Comparison of ENCODE assay signal across 8 cellular contexts in genomic region chr20:1803216-1804128, GRCh38.
A peak's percentile ranks its signal among the peaks of the same experiment; 100 is the strongest.
DNase-seq lines count a peak whose midpoint lies in the region; ATAC-seq and TF ChIP-seq lines count a peak whose summit lies in the region.

No MANE protein-coding gene starts in this region.

- H3F3A ChIP-seq in GM23248 (ENCODE audit: insufficient read depth), result peaks cover 17% of the 10 kb centered on the region

- H3K9me2 ChIP-seq in GM23248 (ENCODE audit: insufficient read depth), result no peaks in the 10 kb centered on the region

- H3K79me2 ChIP-seq in GM23248 (ENCODE audit: insufficient read depth), result no peaks in the 10 kb centered on the region

- in situ Hi-C loops in GM23248 (cut with MboI), result no loop called here

- intact Hi-C loops in colonic mucosa (cut with DNase I), result loop anchor here (10.0 kb wide), 1 partner anchor 91 kb away; the partner anchor contains the start of gene SIRPA

- no peaks in the 10 kb centered on the region for H3K9me3 ChIP-seq in GM23248 (ENCODE audit: low read depth)
- H3K9me3 ChIP-seq in colonic mucosa, result no peaks in the 10 kb centered on the region

- no peak for ATAC-seq in stimulated activated naive CD8-positive, alpha-beta T cell treated with anti-CD3 and anti-CD28 coated beads, Interleukin-15, Interleukin-2, amounts not matched to agents 100 U/mL and 50 U/mL, for 24 hours
- ATAC-seq in GM19467 (IDR thresholded peaks at IDR 0.05; ENCODE audit: unreplicated experiment), result no peak

- no peaks in the 10 kb centered on the region for H4K20me1 ChIP-seq in GM23248 (ENCODE audit: insufficient read depth)

- H2AFZ ChIP-seq in GM23248, result peak overlapping the region; percentile 78

- no peak for TF ChIP-seq CTCF in colonic mucosa (IDR thresholded peaks at IDR 0.05)

- peak overlapping the region; percentile 71 for H3K4me3 ChIP-seq in GM23248
- H3K4me3 ChIP-seq in colonic mucosa, result peak overlapping the region; percentile 53

- H3K36me3 ChIP-seq in GM23248 (ENCODE audit: low read depth) (no peaks in the 10 kb centered on the region), colonic mucosa (no peaks in the 10 kb centered on the region)

- DNase-seq in CD1c-positive myeloid dendritic cell (ENCODE audit: extremely low spot score), result peak; percentile 94
- peak; percentile 86 for DNase-seq in GM23248
- DNase-seq in RPMI8226, result peak; percentile 60
- DNase-seq in colonic mucosa, result peak; percentile 61
- peak; percentile 91 for DNase-seq in left kidney (ENCODE audit: low read depth, low spot score)
- peak; percentile 40 for DNase-seq in stimulated activated naive CD8-positive, alpha-beta T cell treated with anti-CD3 and anti-CD28 coated beads, Interleukin-15, Interleukin-2, amounts not matched to agents 100 U/mL and 50 U/mL, for 24 hours
- DNase-seq in activated effector memory CD4-positive, alpha-beta T cell treated with anti-CD3 and anti-CD28 coated beads, Interleukin-2, amount 50 U/mL, for 16 hours, result no peak

- H3K4me1 ChIP-seq in GM23248 (ENCODE audit: insufficient read depth) (peaks cover 15% of the 10 kb centered on the region), colonic mucosa (peaks cover 8% of the 10 kb centered on the region)

- peak overlapping the region; percentile 79 for H3K9ac ChIP-seq in GM23248
- peak overlapping the region; percentile 3 to 49 for H3K9ac ChIP-seq in colonic mucosa (ENCODE audit: low read depth in 2 of 2, low read length in 2 of 2)

- H3K27ac ChIP-seq in GM23248 (peak overlapping the region; percentile 55), colonic mucosa (peak overlapping the region; percentile 53)

- H3K27me3 ChIP-seq in GM23248 (replicated peaks; ENCODE audit: insufficient read depth), result no peaks in the 10 kb centered on the region
- H3K27me3 ChIP-seq in colonic mucosa, result peaks cover 9% of the 10 kb centered on the region

- peak overlapping the region; percentile 91 for H3K4me2 ChIP-seq in GM23248 (ENCODE audit: unreplicated experiment)

- 2 to 3% methylated on average over 73 to 79 of the region's 96 CpGs for WGBS in GM23248 (ENCODE audit: low coverage in 1 of 2, low lambda C conversion rate in 2 of 2, missing lambda C conversion rate in 2 of 2), 2 experiments
